18 cellular contexts compared by ENCODE assay signal in genomic region chr11:96191752-96192151, GRCh38.
DNase-seq lines count a peak whose midpoint lies in the region; ATAC-seq and TF ChIP-seq lines count a peak whose summit lies in the region.
"Had no signal": no experiment of that assay in that cellular context is flagged by ENCODE, and none has a peak within 500 bp of the region (broad histone marks: within the 10 kb centered on the region; RNA-seq: fewer than 3 reads in every experiment).

No MANE protein-coding gene starts in this region.

- no peak overlapping the region for H3K14ac ChIP-seq in neuronal stem cell (ENCODE audit: low read length)

- no peak overlapping the region for H2BK5ac ChIP-seq in neuronal stem cell (ENCODE audit: low read length)

- H3K4me3 Mint-ChIP-seq in activated CD8-positive, alpha-beta T cell treated with anti-CD3 and anti-CD28 coated beads for 36 hours = no peak overlapping the region
- no peak overlapping the region for H3K4me3 Mint-ChIP-seq in activated CD8-positive, alpha-beta T cell treated with anti-CD3 and anti-CD28 coated beads, Interleukin-2, amount 10 ng/mL, durations not matched to agents 7 days and 5 days
- H3K4me3 Mint-ChIP-seq in mesothelial cell of epicardium = no peak overlapping the region

- intact Hi-C loops in activated CD8-positive, alpha-beta T cell treated with anti-CD3 and anti-CD28 coated beads for 36 hours (cut with micrococcal nuclease) = no loop called here
- intact Hi-C loops in left ventricle myocardium superior (cut with micrococcal nuclease) = no loop called here
- intact Hi-C loops in left ventricle myocardium inferior (cut with micrococcal nuclease) = no loop called here

- no peak for DNase-seq in activated CD8-positive, alpha-beta T cell treated with anti-CD3 and anti-CD28 coated beads for 36 hours
- DNase-seq in activated CD8-positive, alpha-beta T cell treated with anti-CD3 and anti-CD28 coated beads, Interleukin-2, amount 10 ng/mL, durations not matched to agents 7 days and 5 days = no peak
- no peak for DNase-seq in left ventricle myocardium superior
- no peak for DNase-seq in left ventricle myocardium inferior
- DNase-seq in mesothelial cell of epicardium (ENCODE audit: low spot score in 2 of 2, unreplicated experiment in 2 of 2) = no peak
- DNase-seq in RKO (ENCODE audit: low spot score) = no peak
- no peak for DNase-seq in neuronal stem cell (ENCODE audit: low spot score)
- DNase-seq: COR-L47, EL, MG63, NCI-H1092, NCI-H146, NCI-H2081 treated with DMSO at 0.1 percent for 48 hours, NCI-H510A treated with DMSO at 0.1 percent for 48 hours, NCI-H82, PC-3 had no signal

- H3K79me1 ChIP-seq in neuronal stem cell (ENCODE audit: low read depth, low read length) = no peaks in the 10 kb centered on the region

- H3K4me3 ChIP-seq in left ventricle myocardium inferior (no peak overlapping the region), neuronal stem cell (ENCODE audit: low read length in 2 of 2) (no peak overlapping the region)
- H3K4me3 ChIP-seq: BLaER1, MG63 had no signal

- H3K27me3 ChIP-seq in left ventricle myocardium inferior (ENCODE audit: low read depth) = no peaks in the 10 kb centered on the region
- H3K27me3 ChIP-seq in neuronal stem cell (ENCODE audit: control insufficient read depth in 3 of 3, insufficient read depth in 3 of 3, low read depth in 1 of 3, low read length in 3 of 3) = no peaks in the 10 kb centered on the region
- H3K27me3 ChIP-seq: BLaER1, MG63 had no signal

- H3K4ac ChIP-seq in neuronal stem cell (ENCODE audit: low read length) = no peak overlapping the region

- no peak overlapping the region for H2AK5ac ChIP-seq in neuronal stem cell (ENCODE audit: low read depth, low read length)

- H3K27me3 Mint-ChIP-seq in activated CD8-positive, alpha-beta T cell treated with anti-CD3 and anti-CD28 coated beads for 36 hours = no peaks in the 10 kb centered on the region
- no peaks in the 10 kb centered on the region for H3K27me3 Mint-ChIP-seq in activated CD8-positive, alpha-beta T cell treated with anti-CD3 and anti-CD28 coated beads, Interleukin-2, amount 10 ng/mL, durations not matched to agents 7 days and 5 days (ENCODE audit: low read depth)
- H3K27me3 Mint-ChIP-seq in mesothelial cell of epicardium (ENCODE audit: low read depth) = no peaks in the 10 kb centered on the region

- no peaks in the 10 kb centered on the region for H3K36me3 ChIP-seq in left ventricle myocardium inferior
- no peaks in the 10 kb centered on the region for H3K36me3 ChIP-seq in neuronal stem cell (replicated peaks in 1 of 2; ENCODE audit: control insufficient read depth in 2 of 2, insufficient read depth in 2 of 2, low read length in 2 of 2)
- H3K36me3 ChIP-seq: BLaER1, MG63 had no signal

- no peak overlapping the region for H3K4me2 ChIP-seq in neuronal stem cell (ENCODE audit: insufficient read depth, low read length, poor library complexity, severe bottlenecking)
- H3K4me2 ChIP-seq: BLaER1 had no signal

- peaks cover 88% of the 10 kb centered on the region for H3K4me1 Mint-ChIP-seq in activated CD8-positive, alpha-beta T cell treated with anti-CD3 and anti-CD28 coated beads for 36 hours (ENCODE audit: low read depth)
- H3K4me1 Mint-ChIP-seq in activated CD8-positive, alpha-beta T cell treated with anti-CD3 and anti-CD28 coated beads, Interleukin-2, amount 10 ng/mL, durations not matched to agents 7 days and 5 days (ENCODE audit: low read depth) = peaks cover 64% of the 10 kb centered on the region
- H3K4me1 Mint-ChIP-seq in mesothelial cell of epicardium = peaks cover 75% of the 10 kb centered on the region

- peaks cover 6% of the 10 kb centered on the region for H3K9me3 Mint-ChIP-seq in activated CD8-positive, alpha-beta T cell treated with anti-CD3 and anti-CD28 coated beads for 36 hours
- peaks cover 5% of the 10 kb centered on the region for H3K9me3 Mint-ChIP-seq in activated CD8-positive, alpha-beta T cell treated with anti-CD3 and anti-CD28 coated beads, Interleukin-2, amount 10 ng/mL, durations not matched to agents 7 days and 5 days (ENCODE audit: insufficient read depth)
- H3K9me3 Mint-ChIP-seq in mesothelial cell of epicardium = no peaks in the 10 kb centered on the region

- H4K91ac ChIP-seq in neuronal stem cell (ENCODE audit: low read depth, low read length, poor library complexity) = no peak overlapping the region

- no peak overlapping the region for H2BK120ac ChIP-seq in neuronal stem cell (ENCODE audit: low read depth, low read length)

- peaks cover 23% of the 10 kb centered on the region for H3K36me3 Mint-ChIP-seq in activated CD8-positive, alpha-beta T cell treated with anti-CD3 and anti-CD28 coated beads for 36 hours (ENCODE audit: low read depth)
- H3K36me3 Mint-ChIP-seq in activated CD8-positive, alpha-beta T cell treated with anti-CD3 and anti-CD28 coated beads, Interleukin-2, amount 10 ng/mL, durations not matched to agents 7 days and 5 days (ENCODE audit: low read depth) = peaks cover 31% of the 10 kb centered on the region
- H3K36me3 Mint-ChIP-seq in mesothelial cell of epicardium = peaks cover 2% of the 10 kb centered on the region

- H3K18ac ChIP-seq in neuronal stem cell (ENCODE audit: low read length) = no peak overlapping the region

- no peaks in the 10 kb centered on the region for H3K9me3 ChIP-seq in left ventricle myocardium inferior (replicated peaks)
- peaks cover 0 to 4% of the 10 kb centered on the region in 2 donors for H3K9me3 ChIP-seq in neuronal stem cell (replicated peaks in 1 of 2; ENCODE audit: control insufficient read depth in 2 of 2, insufficient read depth in 1 of 2, low read depth in 1 of 2, low read length in 2 of 2)
- H3K9me3 ChIP-seq: MG63 had no signal

- no peak overlapping the region for H2BK15ac ChIP-seq in neuronal stem cell (ENCODE audit: low read length)

- peak overlapping the region; percentile 12 for H3K27ac Mint-ChIP-seq in activated CD8-positive, alpha-beta T cell treated with anti-CD3 and anti-CD28 coated beads for 36 hours
- H3K27ac Mint-ChIP-seq in activated CD8-positive, alpha-beta T cell treated with anti-CD3 and anti-CD28 coated beads, Interleukin-2, amount 10 ng/mL, durations not matched to agents 7 days and 5 days = no peak overlapping the region
- peak overlapping the region; percentile 40 for H3K27ac Mint-ChIP-seq in mesothelial cell of epicardium

- no peak overlapping the region for H2BK12ac ChIP-seq in neuronal stem cell (ENCODE audit: low read length)

- CTCF ChIA-PET in activated CD8-positive, alpha-beta T cell treated with anti-CD3 and anti-CD28 coated beads for 36 hours (lab: Charles Lee) = no interaction called here
- CTCF ChIA-PET in activated CD8-positive, alpha-beta T cell treated with anti-CD3 and anti-CD28 coated beads, Interleukin-2, amount 10 ng/mL, durations not matched to agents 7 days and 5 days (lab: Charles Lee) = interaction anchor here (0.6 to 1.8 kb wide), 3 partner anchors 9 to 133 kb away, joined by 3 to 4 read pairs (median 3); no protein-coding TSS in a partner anchor

- no peak for ATAC-seq in activated CD8-positive, alpha-beta T cell treated with anti-CD3 and anti-CD28 coated beads for 36 hours
- ATAC-seq in activated CD8-positive, alpha-beta T cell treated with anti-CD3 and anti-CD28 coated beads, Interleukin-2, amount 10 ng/mL, durations not matched to agents 7 days and 5 days = no peak
- ATAC-seq in left ventricle myocardium superior (peak; percentile 65), HG02623 (IDR thresholded peaks at IDR 0.05; ENCODE audit: unreplicated experiment) (no peak)
- ATAC-seq: PC-3 had no signal

- POLR2A ChIA-PET in activated CD8-positive, alpha-beta T cell treated with anti-CD3 and anti-CD28 coated beads for 36 hours (lab: Charles Lee) = no interaction called here
- POLR2A ChIA-PET in activated CD8-positive, alpha-beta T cell treated with anti-CD3 and anti-CD28 coated beads, Interleukin-2, amount 10 ng/mL, durations not matched to agents 7 days and 5 days (lab: Charles Lee) = no interaction called here

- no peak overlapping the region for H3K9ac ChIP-seq in neuronal stem cell (ENCODE audit: low read depth, low read length, poor library complexity)
- H3K9ac ChIP-seq: BLaER1 had no signal

- H4K8ac ChIP-seq in neuronal stem cell (ENCODE audit: low read depth, low read length) = no peak overlapping the region

- no peak for TF ChIP-seq CTCF in activated CD8-positive, alpha-beta T cell treated with anti-CD3 and anti-CD28 coated beads for 36 hours (IDR thresholded peaks at IDR 0.05)
- TF ChIP-seq CTCF in left ventricle myocardium inferior (IDR thresholded peaks at IDR 0.05; ENCODE audit: borderline replicate concordance) (no peak), mesothelial cell of epicardium (IDR thresholded peaks at IDR 0.05; ENCODE audit: unreplicated experiment) (no peak)

- H3K27ac ChIP-seq in left ventricle myocardium inferior (replicated peaks) = no peak overlapping the region
- H3K27ac ChIP-seq in neuronal stem cell (replicated peaks; ENCODE audit: low read length) = no peak overlapping the region
- H3K27ac ChIP-seq: BLaER1 had no signal

- peaks cover 36% of the 10 kb centered on the region for H3K4me1 ChIP-seq in left ventricle myocardium inferior
- peaks cover 10 to 44% of the 10 kb centered on the region in 2 donors for H3K4me1 ChIP-seq in neuronal stem cell (ENCODE audit: control insufficient read depth in 2 of 2, insufficient read depth in 1 of 2, low read depth in 1 of 2, low read length in 2 of 2)

- WGBS in neuronal stem cell (ENCODE audit: extremely low coverage in 2 of 2, insufficient read length in 2 of 2, insufficient replicate concordance in 1 of 2), 2 donors = no CpG with 5 or more reads among the region's 4 CpGs

- no peak overlapping the region for H2AFZ ChIP-seq in neuronal stem cell (ENCODE audit: low read length)

- H3K23ac ChIP-seq in neuronal stem cell (ENCODE audit: low read depth, low read length, poor library complexity) = no peak overlapping the region
